24 cellular contexts compared by ENCODE assay signal in the genomic region with DNA sequence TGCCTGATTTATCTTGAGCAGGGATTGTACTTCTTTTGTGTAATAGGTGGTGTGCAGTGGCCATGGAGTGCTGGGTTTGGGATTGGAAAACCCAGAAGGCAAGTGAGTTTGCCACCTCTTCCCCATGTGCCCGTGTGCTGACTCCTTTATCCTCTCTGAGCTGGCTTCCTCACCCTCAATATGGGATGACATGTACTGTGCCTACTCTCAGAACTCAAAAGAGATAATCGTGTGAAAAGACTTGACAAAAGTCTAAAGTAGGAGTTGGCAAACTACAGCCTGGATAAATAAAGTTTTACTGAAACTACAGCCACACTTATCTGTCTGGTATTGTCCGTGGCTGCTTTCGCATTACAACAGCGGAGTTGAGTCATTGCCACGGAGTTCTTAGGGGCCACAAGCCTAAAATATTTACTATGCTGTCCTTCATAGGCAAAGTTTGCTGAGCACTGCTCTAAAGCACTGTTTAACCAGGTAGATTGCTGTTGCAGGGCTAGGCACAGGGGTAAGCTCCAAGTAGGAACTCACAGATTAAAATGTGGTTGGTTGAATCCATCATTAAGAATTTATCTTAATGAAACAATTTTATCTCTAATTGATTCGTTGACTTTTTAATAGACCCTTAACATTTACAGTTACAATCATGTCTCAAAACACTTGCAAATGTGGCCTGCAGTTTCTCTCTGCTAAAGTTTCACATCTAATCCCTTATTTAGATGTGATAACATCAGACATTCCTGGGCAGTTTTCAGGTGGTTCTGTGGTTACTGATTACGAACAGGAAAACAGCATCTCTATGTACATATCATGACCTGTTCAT. TPM values are rescaled to one million over a fixed set of nuclear protein-coding genes. Genes with fewer than 3 reads are reported as not detected.
A peak's percentile ranks its signal among the peaks of the same experiment; 100 is the strongest.
DNase-seq lines count a peak whose midpoint lies in the region; ATAC-seq, FAIRE-seq and TF ChIP-seq lines count a peak whose summit lies in the region.
"Had no signal": no experiment of that assay in that cellular context is flagged by ENCODE, and none has a peak within 500 bp of the region (broad histone marks: within the 10 kb centered on the region; RNA-seq: fewer than 3 reads in every experiment).

No MANE protein-coding gene starts in this region.

- H3K4me2 ChIP-seq in mammary epithelial cell (ENCODE audit: insufficient read depth, low read depth, low read length) (no peak overlapping the region), GM12878 (ENCODE audit: control insufficient read depth, insufficient read depth) (no peak overlapping the region; the same call in 1 of the 2 replicates)

- H2AFZ ChIP-seq in mammary epithelial cell (ENCODE audit: low read depth, low read length) = no peak overlapping the region
- H2AFZ ChIP-seq in GM12878 (ENCODE audit: control insufficient read depth, low read depth, low read length) = no peak overlapping the region

- TF ChIP-seq CTCF in mammary epithelial cell (conservative IDR thresholded peaks at IDR 0.05 in 1 of 2, IDR thresholded peaks at IDR 0.05 in 1 of 2; ENCODE audit: extremely low read depth in 1 of 2, insufficient read depth in 1 of 2, low read depth in 1 of 2, low read length in 2 of 2) = no peak
- TF ChIP-seq CTCF in breast epithelium (IDR thresholded peaks at IDR 0.05) = no peak
- no peak for TF ChIP-seq CTCF in GM12878 (IDR thresholded peaks at IDR 0.05 in 2 of 3, conservative IDR thresholded peaks at IDR 0.05 in 1 of 3; ENCODE audit: control insufficient read depth in 2 of 3, extremely low read depth in 1 of 3, insufficient read depth in 1 of 3, low read depth in 3 of 3, low read length in 3 of 3)
- no peak for TF ChIP-seq CTCF in type B pancreatic cell (conservative IDR thresholded peaks at IDR 0.05)
- no peak for TF ChIP-seq CTCF in esophagus squamous epithelium (IDR thresholded peaks at IDR 0.05)
- TF ChIP-seq CTCF in BE2C (IDR thresholded peaks at IDR 0.05; ENCODE audit: low read depth, low read length) = no peak

- peak overlapping the region; percentile 66 for H3K27ac Mint-ChIP-seq in type B pancreatic cell
- H3K27ac Mint-ChIP-seq: activated CD8-positive, alpha-beta memory T cell treated with anti-CD3 and anti-CD28 coated beads, Interleukin-2, amount 10 ng/mL, durations not matched to agents 7 days and 5 days; activated T-helper 2 cell treated with anti-CD3 and anti-CD28 coated beads, Interferon-gamma antibody, Interleukin-2, Interleukin-4, amounts not matched to agents 10 μg/mL and 5 μg/mL and 100 μg/mL, durations not matched to agents 14 hours and 24 hours and 36 hours; nephron progenitor cell had no signal

- RAD21 ChIA-PET in GM12878 (lab: Charles Lee; ENCODE audit: unreplicated experiment) = no interaction called here

- H3K4me1 ChIP-seq in mammary epithelial cell (ENCODE audit: insufficient read depth, low read length) (no peaks in the 10 kb centered on the region), breast epithelium (no peaks in the 10 kb centered on the region), GM12878 (ENCODE audit: control insufficient read depth, insufficient read depth, low read length) (peaks cover 36% of the 10 kb centered on the region), esophagus squamous epithelium (peaks cover 0 to 22% (median 0%) of the 10 kb centered on the region in 3 donors), BE2C (no peaks in the 10 kb centered on the region)
- H3K4me1 ChIP-seq: psoas muscle had no signal

- WGBS in mammary epithelial cell (ENCODE audit: low coverage, missing lambda C conversion rate) = 67% methylated on average over 8 of the region's 8 CpGs
- WGBS in GM12878 (ENCODE audit: insufficient coverage, insufficient replicate concordance, low lambda C conversion rate, missing lambda C conversion rate) = 45% methylated on average over 8 of the region's 8 CpGs
- WGBS in esophagus squamous epithelium, 2 donors = 63 to 73% methylated on average over 8 of the region's 8 CpGs

- dilution Hi-C loops in mammary epithelial cell (cut with HindIII; ENCODE audit: low sequenced_read_pairs) = no loop called here

- SMC1A ChIA-PET in GM12878 (lab: Charles Lee; ENCODE audit: uncharacterized antibody, unreplicated experiment) = no interaction called here

- no peak overlapping the region for H3K4me3 ChIP-seq in mammary epithelial cell (replicated peaks in 1 of 3; ENCODE audit: insufficient read depth in 1 of 3, low read depth in 2 of 3, low read length in 3 of 3)
- no peak overlapping the region for H3K4me3 ChIP-seq in breast epithelium
- H3K4me3 ChIP-seq in GM12878 = no peak overlapping the region
- H3K4me3 ChIP-seq in esophagus squamous epithelium = no peak overlapping the region
- no peak overlapping the region for H3K4me3 ChIP-seq in BE2C (ENCODE audit: low read depth, low read length)
- H3K4me3 ChIP-seq: MG63, psoas muscle had no signal

- H3K36me3 ChIP-seq in mammary epithelial cell (ENCODE audit: insufficient read depth, low read length) (no peaks in the 10 kb centered on the region), breast epithelium (no peaks in the 10 kb centered on the region), GM12878 (ENCODE audit: control insufficient read depth in 2 of 2, insufficient read depth in 2 of 2, low read length in 1 of 2) (no peaks in the 10 kb centered on the region), esophagus squamous epithelium (no peaks in the 10 kb centered on the region), BE2C (no peaks in the 10 kb centered on the region)
- H3K36me3 ChIP-seq: MG63 had no signal

- no peaks in the 10 kb centered on the region for H3K9me3 Mint-ChIP-seq in type B pancreatic cell
- H3K9me3 Mint-ChIP-seq: activated T-helper 2 cell treated with anti-CD3 and anti-CD28 coated beads, Interferon-gamma antibody, Interleukin-2, Interleukin-4, amounts not matched to agents 10 μg/mL and 5 μg/mL and 100 μg/mL, durations not matched to agents 14 hours and 24 hours and 36 hours; nephron progenitor cell had no signal

- POLR2A ChIA-PET in GM12878 (lab: Charles Lee) = no interaction called here

- H3K79me2 ChIP-seq in mammary epithelial cell (ENCODE audit: insufficient read depth, low read length) (no peaks in the 10 kb centered on the region), GM12878 (ENCODE audit: control insufficient read depth, insufficient read depth, low read length) (no peaks in the 10 kb centered on the region)

- peaks cover 8% of the 10 kb centered on the region for H3K4me1 Mint-ChIP-seq in type B pancreatic cell (ENCODE audit: unreplicated experiment)

- no peak overlapping the region for H3K27ac ChIP-seq in mammary epithelial cell (ENCODE audit: insufficient read depth, low read depth, low read length)
- no peak overlapping the region for H3K27ac ChIP-seq in breast epithelium
- no peak overlapping the region for H3K27ac ChIP-seq in GM12878 (ENCODE audit: control insufficient read depth, insufficient read depth)
- H3K27ac ChIP-seq in esophagus squamous epithelium = no peak overlapping the region
- H3K27ac ChIP-seq: epithelial cell of prostate, psoas muscle had no signal

- DNase-seq in mammary epithelial cell (peak; percentile 26), breast epithelium (ENCODE audit: low spot score in 2 of 2) (no peak), GM12878 (ENCODE audit: low read depth, low spot score) (no peak), iris pigment epithelial cell (ENCODE audit: low read depth) (peak; percentile 8), type B pancreatic cell (ENCODE audit: extremely low spot score, unreplicated experiment) (no peak), LoVo (ENCODE audit: low spot score) (no peak), esophagus squamous epithelium (lab: John Stamatoyannopoulos, UW) (no peak), BE2C (no peak)
- DNase-seq: 8988T; activated CD8-positive, alpha-beta memory T cell treated with anti-CD3 and anti-CD28 coated beads, Interleukin-2, amount 10 ng/mL, durations not matched to agents 7 days and 5 days; foreskin melanocyte; HCEC 1CT; kidney glomerular epithelial cell; MG63; NCI-H146; NCI-H2171; nephron progenitor cell; psoas muscle; SHP77; small intestine; stimulated activated CD4-positive, alpha-beta T cell treated with anti-CD3 and anti-CD28 coated beads, Interleukin-2, amount 100 ng/mL, for 48 hours had no signal

- no peak for TF ChIP-seq EP300 in GM12878 (IDR thresholded peaks at IDR 0.05; ENCODE audit: borderline replicate concordance in 1 of 2, control insufficient read depth in 1 of 2, low read depth in 2 of 2, low read length in 2 of 2)

- H3K27me3 ChIP-seq in mammary epithelial cell (ENCODE audit: insufficient read depth, low read length) (no peaks in the 10 kb centered on the region), breast epithelium (no peaks in the 10 kb centered on the region), GM12878 (replicated peaks in 1 of 2; ENCODE audit: control insufficient read depth in 2 of 2, insufficient read depth in 2 of 2, low read length in 1 of 2) (no peaks in the 10 kb centered on the region), esophagus squamous epithelium (no peaks in the 10 kb centered on the region), BE2C (no peaks in the 10 kb centered on the region)
- H3K27me3 ChIP-seq: MG63 had no signal

- CTCF ChIA-PET in mammary epithelial cell (lab: Charles Lee; ENCODE audit: low non-redundant PET) = no interaction called here
- CTCF ChIA-PET in GM12878 (lab: Yijun Ruan, JAX) = no interaction called here

- ATAC-seq in GM12878 = no peak
- ATAC-seq: activated CD8-positive, alpha-beta memory T cell treated with anti-CD3 and anti-CD28 coated beads, Interleukin-2, amount 10 ng/mL, durations not matched to agents 7 days and 5 days; psoas muscle had no signal

- H4K20me1 ChIP-seq in mammary epithelial cell (ENCODE audit: insufficient read depth, low read length) (no peaks in the 10 kb centered on the region), GM12878 (ENCODE audit: control insufficient read depth, insufficient read depth) (no peaks in the 10 kb centered on the region)

- intact Hi-C loops in mammary epithelial cell (cut with micrococcal nuclease) (no loop called here), breast epithelium (cut with DNase I; ENCODE audit: low total_unique reads) (no loop called here), GM12878 (cut with micrococcal nuclease; ENCODE audit: unreplicated experiment) (no loop called here), esophagus squamous epithelium (cut with DNase I) (no loop called here)

- H3K27me3 Mint-ChIP-seq in type B pancreatic cell = peaks cover 18% of the 10 kb centered on the region
- H3K27me3 Mint-ChIP-seq: activated CD8-positive, alpha-beta memory T cell treated with anti-CD3 and anti-CD28 coated beads, Interleukin-2, amount 10 ng/mL, durations not matched to agents 7 days and 5 days had no signal

- H3K9me3 ChIP-seq in mammary epithelial cell (replicated peaks; ENCODE audit: insufficient read depth, low read length) (no peaks in the 10 kb centered on the region), breast epithelium (no peaks in the 10 kb centered on the region), GM12878 (replicated peaks; ENCODE audit: control insufficient read depth, insufficient read depth, low read length) (no peaks in the 10 kb centered on the region), esophagus squamous epithelium (no peaks in the 10 kb centered on the region), BE2C (no peaks in the 10 kb centered on the region)
- H3K9me3 ChIP-seq: MG63, psoas muscle had no signal

- no peak overlapping the region for H3K9ac ChIP-seq in mammary epithelial cell (ENCODE audit: insufficient read depth, low read length)
- no peak overlapping the region for H3K9ac ChIP-seq in GM12878 (ENCODE audit: control insufficient read depth, insufficient read depth, low read length)

- TF ChIP-seq RAD21 in GM12878 (IDR thresholded peaks at IDR 0.05; ENCODE audit: insufficient read depth, low read depth, low read length) = no peak

- BruUV-seq in mammary epithelial cell (replicated peaks; lab: Mats Ljungman, UMichigan) (no TSS peak), GM12878 (replicated peaks; lab: Mats Ljungman, UMichigan) (no TSS peak)

- in situ Hi-C loops in mammary epithelial cell (cut with MboI; ENCODE audit: low sequenced_read_pairs in 2 of 2) = no loop called here
- in situ Hi-C loops in GM12878 (cut with MboI) = no loop called here

- TF ChIP-seq POLR2A in breast epithelium (IDR thresholded peaks at IDR 0.05) (no peak), GM12878 (IDR thresholded peaks at IDR 0.05; ENCODE audit: low read depth, low read length) (no peak), esophagus squamous epithelium (IDR thresholded peaks at IDR 0.05) (no peak)

- FAIRE-seq in GM12878 (lab: Jason Lieb, UNC) = no peak
- FAIRE-seq: bronchial epithelial cell, small intestine had no signal

- no peaks in the 10 kb centered on the region for H3K36me3 Mint-ChIP-seq in type B pancreatic cell
- H3K36me3 Mint-ChIP-seq: activated CD8-positive, alpha-beta memory T cell treated with anti-CD3 and anti-CD28 coated beads, Interleukin-2, amount 10 ng/mL, durations not matched to agents 7 days and 5 days had no signal

- no peak overlapping the region for H3K4me3 Mint-ChIP-seq in type B pancreatic cell
- H3K4me3 Mint-ChIP-seq: activated CD8-positive, alpha-beta memory T cell treated with anti-CD3 and anti-CD28 coated beads, Interleukin-2, amount 10 ng/mL, durations not matched to agents 7 days and 5 days; nephron progenitor cell had no signal

RNA-seq across cellular contexts. Expression of a gene that starts 4.0 kb away (rescaled TPM):
- total RNA-seq in mammary epithelial cell (under 1 TPM; 0.17 to 0.47 TPM), breast epithelium (under 1 TPM; 0.16 to 0.44 (median 0.33) TPM), GM12878 (2014; rRNA removed) (1.1 and 1.4 TPM in 2 replicates), GM12878 (2014; rRNA removed; fragmentation: Illumina TruSeq; extraction: Trizol) (1.3 and 1.4 TPM in 2 replicates), GM12878 (2021) (1.3 and 1.5 TPM in 2 replicates), type B pancreatic cell (ENCODE audit: low replicate concordance) (0.12 and 0.39 TPM in 2 replicates), esophagus squamous epithelium (100 to 1,000 TPM; 124 to 316 (median 198) TPM)
- polyA plus RNA-seq in mammary epithelial cell (0.20 TPM), GM12878 (2011; rRNA removed) (1.2 and 1.5 TPM in 2 replicates), GM12878 (2014; fragmentation: Illumina TruSeq; extraction: Trizol) (1.5 and 1.8 TPM in 2 replicates), GM12878 (2014; fragmentation: Nextera tagmentation; extraction: Ambion mirVana) (under 1 TPM; 0.08 to 0.22 TPM), GM12878 (2014; rRNA removed) (1.4 TPM in 2 replicates), GM12878 (2016; fragmentation: Nextera tagmentation; extraction: Ambion mirVana) (under 1 TPM; 0.64 to 0.72 TPM)
- polyA minus RNA-seq in mammary epithelial cell = 3.2 TPM
- 2.8 and 3.2 TPM in 2 replicates for total RNA-seq in GM12878 (2013; cell fraction: nucleolus; rRNA removed)
- polyA plus RNA-seq in GM12878 (2011; ENCODE audit: low read depth) = 0.16 TPM
- polyA plus RNA-seq in GM12878 (2011; cell fraction: cytosol; rRNA removed) = 0.90 and 1.0 TPM in 2 replicates
- polyA plus RNA-seq in GM12878 (2011; cell fraction: nucleus; rRNA removed) = 2.1 and 2.2 TPM in 2 replicates
- polyA plus RNA-seq in GM12878 (2012) = 0.29 and 0.34 TPM in 2 replicates
- polyA minus RNA-seq in GM12878 (2011; rRNA and poly(A)+ RNA removed) = 1.2 and 1.4 TPM in 2 replicates
- 0.40 TPM in 1 of 2 replicates, not detected in the other for polyA minus RNA-seq in GM12878 (2011; cell fraction: cytosol; rRNA and poly(A)+ RNA removed)
- polyA minus RNA-seq in GM12878 (2011; cell fraction: nucleus; rRNA and poly(A)+ RNA removed) = 0.85 and 1.5 TPM in 2 replicates
- 0.19 TPM for polyA plus RNA-seq in BE2C (2012; ENCODE audit: insufficient read depth, insufficient read length, low read depth)

RNA-seq across cellular contexts. Expression of a gene that starts 20.7 kb away (rescaled TPM):
- 10 to 100 TPM; 39.4 to 53.3 TPM for total RNA-seq in mammary epithelial cell
- 12.3 TPM for polyA plus RNA-seq in mammary epithelial cell
- polyA minus RNA-seq in mammary epithelial cell = 9.6 TPM
- total RNA-seq in breast epithelium = 10 to 100 TPM in 1 of 3 donors, 1 to 10 TPM in 2; 2.7 to 10.1 (median 9.2) TPM
- 4.6 and 4.9 TPM in 2 replicates for total RNA-seq in GM12878 (2013; cell fraction: nucleolus; rRNA removed)
- 10.0 and 10.2 TPM in 2 replicates for total RNA-seq in GM12878 (2014; rRNA removed)
- 6.9 and 7.1 TPM in 2 replicates for total RNA-seq in GM12878 (2014; rRNA removed; fragmentation: Illumina TruSeq; extraction: Trizol)
- total RNA-seq in GM12878 (2021) = 10.8 and 10.9 TPM in 2 replicates
- polyA plus RNA-seq in GM12878 (2011; ENCODE audit: low read depth) = 0.89 TPM
- 3.4 and 6.1 TPM in 2 replicates for polyA plus RNA-seq in GM12878 (2011; rRNA removed)
- 6.3 and 8.2 TPM in 2 replicates for polyA plus RNA-seq in GM12878 (2011; cell fraction: cytosol; rRNA removed)
- polyA plus RNA-seq in GM12878 (2011; cell fraction: nucleus; rRNA removed) = 3.3 and 4.2 TPM in 2 replicates
- polyA plus RNA-seq in GM12878 (2012) = 1.0 and 1.1 TPM in 2 replicates
- polyA plus RNA-seq in GM12878 (2014; fragmentation: Illumina TruSeq; extraction: Trizol) = 6.6 and 9.3 TPM in 2 replicates
- polyA plus RNA-seq in GM12878 (2014; fragmentation: Nextera tagmentation; extraction: Ambion mirVana) = 1 to 10 TPM; 1.1 to 1.5 TPM
- polyA plus RNA-seq in GM12878 (2014; rRNA removed) = 9.4 and 9.8 TPM in 2 replicates
- polyA plus RNA-seq in GM12878 (2016; fragmentation: Nextera tagmentation; extraction: Ambion mirVana) = 1 to 10 TPM; 8.1 to 8.3 TPM
- 8.9 and 9.0 TPM in 2 replicates for polyA minus RNA-seq in GM12878 (2011; rRNA and poly(A)+ RNA removed)
- 2.1 and 3.1 TPM in 2 replicates for polyA minus RNA-seq in GM12878 (2011; cell fraction: cytosol; rRNA and poly(A)+ RNA removed)
- 2.2 and 3.7 TPM in 2 replicates for polyA minus RNA-seq in GM12878 (2011; cell fraction: nucleus; rRNA and poly(A)+ RNA removed)
- total RNA-seq in type B pancreatic cell (ENCODE audit: low replicate concordance) = 5.3 and 8.9 TPM in 2 replicates
- 10 to 100 TPM; 22.6 to 54.5 (median 38.1) TPM for total RNA-seq in esophagus squamous epithelium
- polyA plus RNA-seq in BE2C (2012; ENCODE audit: insufficient read depth, insufficient read length, low read depth) = 5.7 TPM

Comparison
In these comparisons a context has a peak if more than half of its experiments do, and no peak if none do; other contexts are left out.
1. DNase-seq: peak in mammary epithelial cell (single experiment) and iris pigment epithelial cell (single experiment); none in breast epithelium (0 of 2), GM12878 (single experiment), type B pancreatic cell (single experiment), LoVo (single experiment), esophagus squamous epithelium (single experiment) and BE2C (single experiment).
2. RNA of a gene that starts 4.0 kb away (total RNA-seq): 124 to 316 TPM in esophagus squamous epithelium; 1.1 to 3.2 TPM in GM12878, 0.17 to 0.47 TPM in mammary epithelial cell, 0.12 to 0.39 TPM in type B pancreatic cell and 0.16 to 0.44 TPM in breast epithelium; every median in the first group is over 10 times any median in the second.